In the genomic region with DNA sequence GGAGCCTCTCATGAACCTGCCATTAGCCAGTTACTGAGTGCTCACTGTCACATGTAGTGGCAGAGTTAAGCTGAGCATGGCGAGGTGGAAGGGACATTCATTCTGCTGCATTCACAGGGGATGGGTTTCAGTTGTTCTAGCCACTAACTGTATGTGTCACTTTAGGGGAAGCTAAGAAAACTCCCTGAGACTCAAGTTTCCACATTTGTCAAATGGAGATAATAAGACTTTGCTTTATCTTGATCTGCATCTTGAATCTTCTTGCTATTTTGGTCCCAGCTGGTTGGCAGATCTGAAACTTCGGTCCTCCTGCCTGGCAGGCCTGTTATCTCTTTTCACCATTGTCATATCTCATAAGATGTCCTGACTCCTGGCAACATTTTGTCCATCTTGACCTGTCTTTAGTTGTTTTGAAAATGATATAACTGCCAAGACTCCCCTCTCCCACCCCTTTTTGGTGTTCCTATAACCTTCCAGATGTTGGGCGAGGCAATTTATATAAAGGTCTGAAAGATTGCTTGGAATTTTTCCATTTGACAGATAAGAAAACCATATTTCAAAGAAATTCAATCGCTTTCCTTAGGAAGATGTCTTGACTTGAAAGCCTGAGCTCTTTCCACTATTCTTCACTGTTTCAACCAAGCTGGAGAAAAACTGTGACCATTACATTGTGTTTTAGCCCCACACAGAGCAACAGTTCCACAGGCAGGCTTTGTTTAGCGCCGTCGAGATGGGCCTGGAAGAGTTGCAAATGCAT, we compare ENCODE assay signal across 31 cellular contexts. TPM values are rescaled to one million over a fixed set of nuclear protein-coding genes. Genes with fewer than 3 reads are reported as not detected.
DNase-seq lines count a peak whose midpoint lies in the region; ATAC-seq lines count a peak whose summit lies in the region.
"Had no signal": no experiment of that assay in that cellular context is flagged by ENCODE, and none has a peak within 500 bp of the region (broad histone marks: within the 10 kb centered on the region; RNA-seq: fewer than 3 reads in every experiment).

No MANE protein-coding gene starts in this region.

- no peaks in the 10 kb centered on the region for H3K9me3 Mint-ChIP-seq in T-helper 2 cell treated with Interferon-gamma antibody and Interleukin-4, amounts not matched to agents 5 μg/mL and 100 μg/mL, for 36 hours
- H3K9me3 Mint-ChIP-seq: CD8-positive, alpha-beta T cell; nephron had no signal

- no peaks in the 10 kb centered on the region for H3K27me3 Mint-ChIP-seq in T-helper 2 cell treated with Interferon-gamma antibody and Interleukin-4, amounts not matched to agents 5 μg/mL and 100 μg/mL, for 36 hours (ENCODE audit: low read depth)
- H3K27me3 Mint-ChIP-seq: type B pancreatic cell had no signal

- H3K23ac ChIP-seq in neuronal stem cell (ENCODE audit: low read depth, low read length, poor library complexity), result no peak overlapping the region

- H2BK12ac ChIP-seq in neuronal stem cell (ENCODE audit: low read length), result no peak overlapping the region

- WGBS in neuronal stem cell (ENCODE audit: extremely low coverage in 2 of 2, insufficient read length in 2 of 2, insufficient replicate concordance in 1 of 2), 2 donors, result no CpG with 5 or more reads among the region's 7 CpGs

- H3K79me1 ChIP-seq in neuronal stem cell (ENCODE audit: low read depth, low read length), result no peaks in the 10 kb centered on the region

- H3K4me3 ChIP-seq in neuronal stem cell (ENCODE audit: low read length in 2 of 2), result no peak overlapping the region
- H3K4me3 ChIP-seq: esophagus muscularis mucosa, left lung, Peyer's patch, spleen had no signal

- peak; percentile 46 for DNase-seq in activated CD4-positive, alpha-beta T cell treated with anti-CD3 and anti-CD28 coated beads for 48 hours
- DNase-seq in activated CD4-positive, alpha-beta T cell treated with anti-CD3 and anti-CD28 coated beads for 1 hour, result no peak
- DNase-seq in T-helper 2 cell treated with Interferon-gamma antibody and Interleukin-4, amounts not matched to agents 5 μg/mL and 100 μg/mL, for 36 hours (ENCODE audit: low spot score), result peak; percentile 7
- DNase-seq in neuronal stem cell (ENCODE audit: low spot score), result no peak
- DNase-seq in C1 segment of cervical spinal cord (lab: John Stamatoyannopoulos, UW), result no peak
- DNase-seq in caudate nucleus (lab: John Stamatoyannopoulos, UW), result no peak
- DNase-seq: 8988T; activated CD4-positive, alpha-beta T cell treated with anti-CD3 and anti-CD28 coated beads for 4 hours; activated effector memory CD4-positive, alpha-beta T cell treated with anti-CD3 and anti-CD28 coated beads, Interleukin-2, amount 50 U/mL, for 16 hours; brain microvascular endothelial cell; CD8-positive, alpha-beta T cell; effector memory CD4-positive, alpha-beta T cell; H7; hypothalamus; left lung; MV-4-11; NCI-H1694 treated with DMSO at 0.1 percent for 48 hours; NCI-H2171 treated with DMSO at 0.1 percent for 48 hours; NCI-H524; NK-92 treated with Interleukin-12 subunit alpha and Interleukin-12 subunit beta, amount 100 ng/mL, for 24 hours; Peyer's patch; right cardiac atrium; SIG-M5; spleen had no signal

- H3K4me1 Mint-ChIP-seq in T-helper 2 cell treated with Interferon-gamma antibody and Interleukin-4, amounts not matched to agents 5 μg/mL and 100 μg/mL, for 36 hours (ENCODE audit: low read depth), result peaks cover 3% of the 10 kb centered on the region

- no peak overlapping the region for H3K27ac Mint-ChIP-seq in T-helper 2 cell treated with Interferon-gamma antibody and Interleukin-4, amounts not matched to agents 5 μg/mL and 100 μg/mL, for 36 hours
- H3K27ac Mint-ChIP-seq: CD8-positive, alpha-beta T cell; nephron; type B pancreatic cell had no signal

- ATAC-seq in GM18868 (IDR thresholded peaks at IDR 0.05; ENCODE audit: unreplicated experiment), result peak; percentile 66
- ATAC-seq in GM21619 (IDR thresholded peaks at IDR 0.05; ENCODE audit: unreplicated experiment), result no peak
- ATAC-seq: CD8-positive, alpha-beta T cell; left lung; right cardiac atrium had no signal

- H3K4me3 Mint-ChIP-seq in T-helper 2 cell treated with Interferon-gamma antibody and Interleukin-4, amounts not matched to agents 5 μg/mL and 100 μg/mL, for 36 hours, result no peak overlapping the region
- H3K4me3 Mint-ChIP-seq: CD8-positive, alpha-beta T cell; nephron; type B pancreatic cell had no signal

- peaks cover 0 to 4% of the 10 kb centered on the region in 2 donors for H3K9me3 ChIP-seq in neuronal stem cell (replicated peaks in 1 of 2; ENCODE audit: control insufficient read depth in 2 of 2, insufficient read depth in 1 of 2, low read depth in 1 of 2, low read length in 2 of 2)
- H3K9me3 ChIP-seq: esophagus muscularis mucosa, left lung, Peyer's patch, spleen had no signal

- no peak overlapping the region for H4K91ac ChIP-seq in neuronal stem cell (ENCODE audit: low read depth, low read length, poor library complexity)

- peak overlapping the region; percentile 13 for H2AFZ ChIP-seq in neuronal stem cell (ENCODE audit: low read length)
- H2AFZ ChIP-seq: parathyroid adenoma had no signal

- no peaks in the 10 kb centered on the region for H3K36me3 Mint-ChIP-seq in T-helper 2 cell treated with Interferon-gamma antibody and Interleukin-4, amounts not matched to agents 5 μg/mL and 100 μg/mL, for 36 hours (ENCODE audit: low read depth)
- H3K36me3 Mint-ChIP-seq: CD8-positive, alpha-beta T cell; type B pancreatic cell had no signal

- H3K14ac ChIP-seq in neuronal stem cell (ENCODE audit: low read length), result no peak overlapping the region

- H3K9ac ChIP-seq in neuronal stem cell (ENCODE audit: low read depth, low read length, poor library complexity), result no peak overlapping the region
- H3K9ac ChIP-seq: KMS-11, parathyroid adenoma had no signal

- no peaks in the 10 kb centered on the region for H3K36me3 ChIP-seq in neuronal stem cell (replicated peaks in 1 of 2; ENCODE audit: control insufficient read depth in 2 of 2, insufficient read depth in 2 of 2, low read length in 2 of 2)
- H3K36me3 ChIP-seq: brain microvascular endothelial cell, esophagus muscularis mucosa, left lung, Peyer's patch, spleen had no signal

- no peak overlapping the region for H2BK15ac ChIP-seq in neuronal stem cell (ENCODE audit: low read length)

- no peak overlapping the region for H3K4me2 ChIP-seq in neuronal stem cell (ENCODE audit: insufficient read depth, low read length, poor library complexity, severe bottlenecking)
- H3K4me2 ChIP-seq: KMS-11 had no signal

- H3K4ac ChIP-seq in neuronal stem cell (ENCODE audit: low read length), result no peak overlapping the region

- H3K27ac ChIP-seq in neuronal stem cell (replicated peaks; ENCODE audit: low read length), result no peak overlapping the region
- no peak overlapping the region for H3K27ac ChIP-seq in caudate nucleus (ENCODE audit: low read depth, low read length)
- H3K27ac ChIP-seq: brain microvascular endothelial cell, esophagus muscularis mucosa, KMS-11, left lung, parathyroid adenoma, Peyer's patch, spleen had no signal

- H2BK5ac ChIP-seq in neuronal stem cell (ENCODE audit: low read length), result no peak overlapping the region

- H2BK120ac ChIP-seq in neuronal stem cell (ENCODE audit: low read depth, low read length), result no peak overlapping the region

- H3K27me3 ChIP-seq in neuronal stem cell (ENCODE audit: control insufficient read depth in 3 of 3, insufficient read depth in 3 of 3, low read depth in 1 of 3, low read length in 3 of 3), result no peaks in the 10 kb centered on the region
- H3K27me3 ChIP-seq: brain microvascular endothelial cell, Peyer's patch had no signal

- H2AK5ac ChIP-seq in neuronal stem cell (ENCODE audit: low read depth, low read length), result no peak overlapping the region

- H3K4me1 ChIP-seq in neuronal stem cell (ENCODE audit: control insufficient read depth in 2 of 2, insufficient read depth in 1 of 2, low read depth in 1 of 2, low read length in 2 of 2), result peaks cover 5 to 19% of the 10 kb centered on the region in 2 donors
- H3K4me1 ChIP-seq: left lung, parathyroid adenoma, Peyer's patch, spleen had no signal

- H3K18ac ChIP-seq in neuronal stem cell (ENCODE audit: low read length), result no peak overlapping the region

- no peak overlapping the region for H4K8ac ChIP-seq in neuronal stem cell (ENCODE audit: low read depth, low read length)

RNA-seq across cellular contexts. Expression of gene MYCN, which starts 33.3 kb away (rescaled TPM):
- 43.3 TPM for polyA plus RNA-seq in neuronal stem cell (2013, experiment 1 of 2)
- 44.3 TPM for polyA plus RNA-seq in neuronal stem cell (2013, experiment 2 of 2)

Comparison
In these comparisons a context has a peak if more than half of its experiments do, and no peak if none do; other contexts are left out.
1. DNase-seq: peak in activated CD4-positive, alpha-beta T cell treated with anti-CD3 and anti-CD28 coated beads for 48 hours (single experiment) and T-helper 2 cell treated with Interferon-gamma antibody and Interleukin-4, amounts not matched to agents 5 μg/mL and 100 μg/mL, for 36 hours (single experiment); none in activated CD4-positive, alpha-beta T cell treated with anti-CD3 and anti-CD28 coated beads for 1 hour (single experiment), neuronal stem cell (single experiment), C1 segment of cervical spinal cord (0 of 14) and caudate nucleus (0 of 61).